Comparison of ENCODE assay signal across 20 cellular contexts in the genomic region with DNA sequence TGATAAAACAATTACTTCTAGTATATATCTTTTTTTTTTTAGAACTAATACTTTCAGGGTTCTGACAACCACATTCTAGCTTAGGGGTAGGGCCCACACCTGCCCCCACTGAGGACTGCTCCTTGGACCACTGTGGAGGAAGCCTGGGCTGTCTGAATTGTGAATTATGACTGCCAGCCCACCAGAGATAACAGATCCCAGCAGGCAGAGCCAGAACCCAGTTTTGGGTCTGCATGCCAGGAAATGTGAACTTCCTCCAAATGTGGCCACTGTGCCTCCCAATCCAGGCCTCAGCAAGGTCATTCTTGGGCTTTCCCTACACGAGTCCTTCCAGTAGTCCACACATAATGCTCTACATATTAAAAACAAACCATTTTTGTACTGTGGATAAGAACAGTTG. TPM values are rescaled to one million over a fixed set of nuclear protein-coding genes. Genes with fewer than 3 reads are reported as not detected.
"Had no signal": no experiment of that assay in that cellular context is flagged by ENCODE, and none has a peak within 500 bp of the region (broad histone marks: within the 10 kb centered on the region; RNA-seq: fewer than 3 reads in every experiment).

No MANE protein-coding gene starts in this region.

- H3K4me3 Mint-ChIP-seq: activated B cell treated with CpG ODN at 0.5 μM for 24 hours; naive B cell; neural crest cell; stimulated activated memory B cell treated with anti-CD40 and anti-IgM and Interleukin-4, amounts not matched to agents 10 μg/mL and 1 μg/mL and 100 μg/mL, for 72 hours; type B pancreatic cell had no signal

- ATAC-seq: body of pancreas; mucosa of descending colon; sciatic nerve; stimulated activated memory B cell treated with anti-CD40 and anti-IgM and Interleukin-4, amounts not matched to agents 10 μg/mL and 1 μg/mL and 100 μg/mL, for 72 hours had no signal

- H3K4me1 Mint-ChIP-seq: activated B cell treated with CpG ODN at 0.5 μM for 24 hours; naive B cell; stimulated activated memory B cell treated with anti-CD40 and anti-IgM and Interleukin-4, amounts not matched to agents 10 μg/mL and 1 μg/mL and 100 μg/mL, for 72 hours had no signal

- H3K27me3 Mint-ChIP-seq: type B pancreatic cell had no signal

- H3K4me3 ChIP-seq: body of pancreas, mucosa of descending colon, smooth muscle cell, testis had no signal

- H3K27ac ChIP-seq: body of pancreas, testis had no signal

- H3K27ac Mint-ChIP-seq: activated B cell treated with CpG ODN at 0.5 μM for 24 hours; stimulated activated memory B cell treated with anti-CD40 and anti-IgM and Interleukin-4, amounts not matched to agents 10 μg/mL and 1 μg/mL and 100 μg/mL, for 72 hours; type B pancreatic cell had no signal

- DNase-seq: activated B cell treated with CpG ODN at 0.5 μM for 24 hours; activated CD4-positive, alpha-beta T cell treated with anti-CD3 and anti-CD28 coated beads for 4 hours; body of pancreas; caudate nucleus; erythroblast; hypothalamus; kidney; mesenchymal stem cell; mucosa of descending colon; naive B cell; stimulated activated CD4-positive, alpha-beta T cell treated with anti-CD3 and anti-CD28 coated beads, Interleukin-4, amount 100 ng/mL, for 24 hours; testis had no signal

- H3K4me2 ChIP-seq: smooth muscle cell had no signal

- FAIRE-seq: colon, endometrium, frontal cortex, kidney had no signal

- H3K4me1 ChIP-seq: testis had no signal

- H3K9me3 Mint-ChIP-seq: activated B cell treated with CpG ODN at 0.5 μM for 24 hours; naive B cell; neural crest cell; stimulated activated memory B cell treated with anti-CD40 and anti-IgM and Interleukin-4, amounts not matched to agents 10 μg/mL and 1 μg/mL and 100 μg/mL, for 72 hours; type B pancreatic cell had no signal

- H3K27me3 ChIP-seq: body of pancreas, testis had no signal

- H3K9me3 ChIP-seq: body of pancreas, mucosa of descending colon, testis had no signal

RNA-seq across cellular contexts. Expression of a gene that starts 16.9 kb away (rescaled TPM):
- total RNA-seq: activated B cell treated with CpG ODN at 0.5 μM for 24 hours had no signal
